1 cellular context compared by ENCODE assay signal in the genomic region with DNA sequence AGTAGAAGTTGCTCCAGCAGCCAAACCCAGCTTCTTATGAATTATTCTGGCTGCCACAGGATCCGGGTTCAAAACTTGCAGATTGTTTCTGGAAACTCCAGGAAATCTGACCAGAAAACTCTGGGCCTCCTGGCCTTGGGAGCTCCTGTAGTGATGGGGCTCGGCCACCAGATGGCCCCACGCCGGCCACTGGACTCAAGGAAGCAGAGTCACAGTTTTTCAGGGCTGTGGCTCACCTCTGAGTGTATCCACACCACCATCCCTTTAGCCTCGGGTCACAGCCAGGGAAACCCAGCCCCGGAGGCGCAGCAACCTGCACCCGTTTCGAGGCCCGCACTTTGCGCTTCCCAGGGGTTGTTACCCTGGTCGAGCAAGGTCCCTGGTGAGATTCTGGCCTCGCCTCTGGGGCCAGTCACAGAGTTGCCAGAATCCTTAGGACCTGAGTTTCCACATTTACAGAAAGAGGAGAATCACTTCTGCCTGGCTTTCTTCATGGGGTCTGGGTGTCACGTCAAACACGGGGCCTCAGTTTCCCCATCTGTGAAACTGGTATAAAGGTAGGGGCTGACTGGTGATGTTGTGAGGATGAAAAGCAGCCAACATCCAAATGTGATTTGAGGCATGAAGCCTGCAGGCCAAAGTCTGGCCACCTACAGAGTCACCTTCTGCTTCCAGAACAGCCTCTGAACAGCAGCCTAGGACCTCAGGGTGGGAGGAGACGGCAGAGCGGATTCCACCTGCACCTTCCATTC.
TF ChIP-seq lines count a peak whose summit lies in the region.

No MANE protein-coding gene starts in this region.

TF ChIP-seq in HepG2, 621 proteins besides CTCF, POLR2A, EP300 and RAD21 (continued from another document and continues in another):
- TF ChIP-seq, protein P1, sequence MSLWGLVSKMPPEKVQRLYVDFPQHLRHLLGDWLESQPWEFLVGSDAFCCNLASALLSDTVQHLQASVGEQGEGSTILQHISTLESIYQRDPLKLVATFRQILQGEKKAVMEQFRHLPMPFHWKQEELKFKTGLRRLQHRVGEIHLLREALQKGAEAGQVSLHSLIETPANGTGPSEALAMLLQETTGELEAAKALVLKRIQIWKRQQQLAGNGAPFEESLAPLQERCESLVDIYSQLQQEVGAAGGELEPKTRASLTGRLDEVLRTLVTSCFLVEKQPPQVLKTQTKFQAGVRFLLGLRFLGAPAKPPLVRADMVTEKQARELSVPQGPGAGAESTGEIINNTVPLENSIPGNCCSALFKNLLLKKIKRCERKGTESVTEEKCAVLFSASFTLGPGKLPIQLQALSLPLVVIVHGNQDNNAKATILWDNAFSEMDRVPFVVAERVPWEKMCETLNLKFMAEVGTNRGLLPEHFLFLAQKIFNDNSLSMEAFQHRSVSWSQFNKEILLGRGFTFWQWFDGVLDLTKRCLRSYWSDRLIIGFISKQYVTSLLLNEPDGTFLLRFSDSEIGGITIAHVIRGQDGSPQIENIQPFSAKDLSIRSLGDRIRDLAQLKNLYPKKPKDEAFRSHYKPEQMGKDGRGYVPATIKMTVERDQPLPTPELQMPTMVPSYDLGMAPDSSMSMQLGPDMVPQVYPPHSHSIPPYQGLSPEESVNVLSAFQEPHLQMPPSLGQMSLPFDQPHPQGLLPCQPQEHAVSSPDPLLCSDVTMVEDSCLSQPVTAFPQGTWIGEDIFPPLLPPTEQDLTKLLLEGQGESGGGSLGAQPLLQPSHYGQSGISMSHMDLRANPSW (CRISPR knock-in tag; IDR thresholded peaks at IDR 0.05; ENCODE audit: borderline replicate concordance): no peak
- TF ChIP-seq KDM2A (CRISPR knock-in tag; IDR thresholded peaks at IDR 0.05; ENCODE audit: borderline replicate concordance, low read depth): peak; percentile 33; the same call in 1 of the 2 replicates
- no peak for TF ChIP-seq ZNF296 (CRISPR knock-in tag; conservative IDR thresholded peaks at IDR 0.05)
- no peak for TF ChIP-seq IRF2 (CRISPR knock-in tag; IDR thresholded peaks at IDR 0.05)
- TF ChIP-seq HNRNPLL (IDR thresholded peaks at IDR 0.05; ENCODE audit: low read depth, low read length, poor library complexity, severe bottlenecking): peak; percentile 26
- no peak for TF ChIP-seq ZNF616 (CRISPR knock-in tag; IDR thresholded peaks at IDR 0.05; ENCODE audit: low read depth)
- peak; percentile 68 for TF ChIP-seq ELF3 (CRISPR knock-in tag; IDR thresholded peaks at IDR 0.05)
- TF ChIP-seq, protein P2, sequence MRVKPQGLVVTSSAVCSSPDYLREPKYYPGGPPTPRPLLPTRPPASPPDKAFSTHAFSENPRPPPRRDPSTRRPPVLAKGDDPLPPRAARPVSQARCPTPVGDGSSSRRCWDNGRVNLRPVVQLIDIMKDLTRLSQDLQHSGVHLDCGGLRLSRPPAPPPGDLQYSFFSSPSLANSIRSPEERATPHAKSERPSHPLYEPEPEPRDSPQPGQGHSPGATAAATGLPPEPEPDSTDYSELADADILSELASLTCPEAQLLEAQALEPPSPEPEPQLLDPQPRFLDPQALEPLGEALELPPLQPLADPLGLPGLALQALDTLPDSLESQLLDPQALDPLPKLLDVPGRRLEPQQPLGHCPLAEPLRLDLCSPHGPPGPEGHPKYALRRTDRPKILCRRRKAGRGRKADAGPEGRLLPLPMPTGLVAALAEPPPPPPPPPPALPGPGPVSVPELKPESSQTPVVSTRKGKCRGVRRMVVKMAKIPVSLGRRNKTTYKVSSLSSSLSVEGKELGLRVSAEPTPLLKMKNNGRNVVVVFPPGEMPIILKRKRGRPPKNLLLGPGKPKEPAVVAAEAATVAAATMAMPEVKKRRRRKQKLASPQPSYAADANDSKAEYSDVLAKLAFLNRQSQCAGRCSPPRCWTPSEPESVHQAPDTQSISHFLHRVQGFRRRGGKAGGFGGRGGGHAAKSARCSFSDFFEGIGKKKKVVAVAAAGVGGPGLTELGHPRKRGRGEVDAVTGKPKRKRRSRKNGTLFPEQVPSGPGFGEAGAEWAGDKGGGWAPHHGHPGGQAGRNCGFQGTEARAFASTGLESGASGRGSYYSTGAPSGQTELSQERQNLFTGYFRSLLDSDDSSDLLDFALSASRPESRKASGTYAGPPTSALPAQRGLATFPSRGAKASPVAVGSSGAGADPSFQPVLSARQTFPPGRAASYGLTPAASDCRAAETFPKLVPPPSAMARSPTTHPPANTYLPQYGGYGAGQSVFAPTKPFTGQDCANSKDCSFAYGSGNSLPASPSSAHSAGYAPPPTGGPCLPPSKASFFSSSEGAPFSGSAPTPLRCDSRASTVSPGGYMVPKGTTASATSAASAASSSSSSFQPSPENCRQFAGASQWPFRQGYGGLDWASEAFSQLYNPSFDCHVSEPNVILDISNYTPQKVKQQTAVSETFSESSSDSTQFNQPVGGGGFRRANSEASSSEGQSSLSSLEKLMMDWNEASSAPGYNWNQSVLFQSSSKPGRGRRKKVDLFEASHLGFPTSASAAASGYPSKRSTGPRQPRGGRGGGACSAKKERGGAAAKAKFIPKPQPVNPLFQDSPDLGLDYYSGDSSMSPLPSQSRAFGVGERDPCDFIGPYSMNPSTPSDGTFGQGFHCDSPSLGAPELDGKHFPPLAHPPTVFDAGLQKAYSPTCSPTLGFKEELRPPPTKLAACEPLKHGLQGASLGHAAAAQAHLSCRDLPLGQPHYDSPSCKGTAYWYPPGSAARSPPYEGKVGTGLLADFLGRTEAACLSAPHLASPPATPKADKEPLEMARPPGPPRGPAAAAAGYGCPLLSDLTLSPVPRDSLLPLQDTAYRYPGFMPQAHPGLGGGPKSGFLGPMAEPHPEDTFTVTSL (CRISPR knock-in tag; IDR thresholded peaks at IDR 0.05; ENCODE audit: borderline replicate concordance): no peak
- TF ChIP-seq, protein P3, sequence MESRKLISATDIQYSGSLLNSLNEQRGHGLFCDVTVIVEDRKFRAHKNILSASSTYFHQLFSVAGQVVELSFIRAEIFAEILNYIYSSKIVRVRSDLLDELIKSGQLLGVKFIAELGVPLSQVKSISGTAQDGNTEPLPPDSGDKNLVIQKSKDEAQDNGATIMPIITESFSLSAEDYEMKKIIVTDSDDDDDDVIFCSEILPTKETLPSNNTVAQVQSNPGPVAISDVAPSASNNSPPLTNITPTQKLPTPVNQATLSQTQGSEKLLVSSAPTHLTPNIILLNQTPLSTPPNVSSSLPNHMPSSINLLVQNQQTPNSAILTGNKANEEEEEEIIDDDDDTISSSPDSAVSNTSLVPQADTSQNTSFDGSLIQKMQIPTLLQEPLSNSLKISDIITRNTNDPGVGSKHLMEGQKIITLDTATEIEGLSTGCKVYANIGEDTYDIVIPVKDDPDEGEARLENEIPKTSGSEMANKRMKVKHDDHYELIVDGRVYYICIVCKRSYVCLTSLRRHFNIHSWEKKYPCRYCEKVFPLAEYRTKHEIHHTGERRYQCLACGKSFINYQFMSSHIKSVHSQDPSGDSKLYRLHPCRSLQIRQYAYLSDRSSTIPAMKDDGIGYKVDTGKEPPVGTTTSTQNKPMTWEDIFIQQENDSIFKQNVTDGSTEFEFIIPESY (CRISPR knock-in tag; IDR thresholded peaks at IDR 0.05): no peak
- TF ChIP-seq, protein P4, sequence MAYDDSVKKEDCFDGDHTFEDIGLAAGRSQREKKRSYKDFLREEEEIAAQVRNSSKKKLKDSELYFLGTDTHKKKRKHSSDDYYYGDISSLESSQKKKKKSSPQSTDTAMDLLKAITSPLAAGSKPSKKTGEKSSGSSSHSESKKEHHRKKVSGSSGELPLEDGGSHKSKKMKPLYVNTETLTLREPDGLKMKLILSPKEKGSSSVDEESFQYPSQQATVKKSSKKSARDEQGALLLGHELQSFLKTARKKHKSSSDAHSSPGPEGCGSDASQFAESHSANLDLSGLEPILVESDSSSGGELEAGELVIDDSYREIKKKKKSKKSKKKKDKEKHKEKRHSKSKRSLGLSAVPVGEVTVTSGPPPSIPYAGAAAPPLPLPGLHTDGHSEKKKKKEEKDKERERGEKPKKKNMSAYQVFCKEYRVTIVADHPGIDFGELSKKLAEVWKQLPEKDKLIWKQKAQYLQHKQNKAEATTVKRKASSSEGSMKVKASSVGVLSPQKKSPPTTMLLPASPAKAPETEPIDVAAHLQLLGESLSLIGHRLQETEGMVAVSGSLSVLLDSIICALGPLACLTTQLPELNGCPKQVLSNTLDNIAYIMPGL (CRISPR knock-in tag; IDR thresholded peaks at IDR 0.05; ENCODE audit: borderline replicate concordance in 1 of 2, low read depth in 1 of 2): 0 out of 4 replicates have a peak, but pooled peaks of 1 of the 2 experiments have one; percentile 25
- TF ChIP-seq SAP130 (CRISPR knock-in tag; IDR thresholded peaks at IDR 0.05; ENCODE audit: low read depth): 0 out of 2 replicates have a peak, but pooled peaks have one; percentile 18
- TF ChIP-seq TSC22D2 (CRISPR knock-in tag; IDR thresholded peaks at IDR 0.05; ENCODE audit: borderline replicate concordance): no peak
- TF ChIP-seq, protein P5, sequence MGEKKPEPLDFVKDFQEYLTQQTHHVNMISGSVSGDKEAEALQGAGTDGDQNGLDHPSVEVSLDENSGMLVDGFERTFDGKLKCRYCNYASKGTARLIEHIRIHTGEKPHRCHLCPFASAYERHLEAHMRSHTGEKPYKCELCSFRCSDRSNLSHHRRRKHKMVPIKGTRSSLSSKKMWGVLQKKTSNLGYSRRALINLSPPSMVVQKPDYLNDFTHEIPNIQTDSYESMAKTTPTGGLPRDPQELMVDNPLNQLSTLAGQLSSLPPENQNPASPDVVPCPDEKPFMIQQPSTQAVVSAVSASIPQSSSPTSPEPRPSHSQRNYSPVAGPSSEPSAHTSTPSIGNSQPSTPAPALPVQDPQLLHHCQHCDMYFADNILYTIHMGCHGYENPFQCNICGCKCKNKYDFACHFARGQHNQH (CRISPR knock-in tag; IDR thresholded peaks at IDR 0.05): 0 out of 2 replicates have a peak, but pooled peaks have one; percentile 21
- no peak for TF ChIP-seq ZNF121 (CRISPR knock-in tag; IDR thresholded peaks at IDR 0.05)
- 0 out of 3 replicates have a peak, but pooled peaks have one; percentile 25 for TF ChIP-seq MXI1 (IDR thresholded peaks at IDR 0.05; ENCODE audit: borderline replicate concordance, low read depth, low read length)
- no peak for TF ChIP-seq KLF11 (CRISPR knock-in tag; IDR thresholded peaks at IDR 0.05)
- TF ChIP-seq, protein P6, sequence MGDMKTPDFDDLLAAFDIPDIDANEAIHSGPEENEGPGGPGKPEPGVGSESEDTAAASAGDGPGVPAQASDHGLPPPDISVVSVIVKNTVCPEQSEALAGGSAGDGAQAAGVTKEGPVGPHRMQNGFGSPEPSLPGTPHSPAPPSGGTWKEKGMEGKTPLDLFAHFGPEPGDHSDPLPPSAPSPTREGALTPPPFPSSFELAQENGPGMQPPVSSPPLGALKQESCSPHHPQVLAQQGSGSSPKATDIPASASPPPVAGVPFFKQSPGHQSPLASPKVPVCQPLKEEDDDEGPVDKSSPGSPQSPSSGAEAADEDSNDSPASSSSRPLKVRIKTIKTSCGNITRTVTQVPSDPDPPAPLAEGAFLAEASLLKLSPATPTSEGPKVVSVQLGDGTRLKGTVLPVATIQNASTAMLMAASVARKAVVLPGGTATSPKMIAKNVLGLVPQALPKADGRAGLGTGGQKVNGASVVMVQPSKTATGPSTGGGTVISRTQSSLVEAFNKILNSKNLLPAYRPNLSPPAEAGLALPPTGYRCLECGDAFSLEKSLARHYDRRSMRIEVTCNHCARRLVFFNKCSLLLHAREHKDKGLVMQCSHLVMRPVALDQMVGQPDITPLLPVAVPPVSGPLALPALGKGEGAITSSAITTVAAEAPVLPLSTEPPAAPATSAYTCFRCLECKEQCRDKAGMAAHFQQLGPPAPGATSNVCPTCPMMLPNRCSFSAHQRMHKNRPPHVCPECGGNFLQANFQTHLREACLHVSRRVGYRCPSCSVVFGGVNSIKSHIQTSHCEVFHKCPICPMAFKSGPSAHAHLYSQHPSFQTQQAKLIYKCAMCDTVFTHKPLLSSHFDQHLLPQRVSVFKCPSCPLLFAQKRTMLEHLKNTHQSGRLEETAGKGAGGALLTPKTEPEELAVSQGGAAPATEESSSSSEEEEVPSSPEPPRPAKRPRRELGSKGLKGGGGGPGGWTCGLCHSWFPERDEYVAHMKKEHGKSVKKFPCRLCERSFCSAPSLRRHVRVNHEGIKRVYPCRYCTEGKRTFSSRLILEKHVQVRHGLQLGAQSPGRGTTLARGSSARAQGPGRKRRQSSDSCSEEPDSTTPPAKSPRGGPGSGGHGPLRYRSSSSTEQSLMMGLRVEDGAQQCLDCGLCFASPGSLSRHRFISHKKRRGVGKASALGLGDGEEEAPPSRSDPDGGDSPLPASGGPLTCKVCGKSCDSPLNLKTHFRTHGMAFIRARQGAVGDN (CRISPR knock-in tag; IDR thresholded peaks at IDR 0.05): peak; percentile 18; the same call in 1 of the 2 replicates
- peak; percentile 54 for TF ChIP-seq XRCC5 (optimal IDR thresholded peaks at IDR 0.05; ENCODE audit: low read length)
- TF ChIP-seq, protein P7, sequence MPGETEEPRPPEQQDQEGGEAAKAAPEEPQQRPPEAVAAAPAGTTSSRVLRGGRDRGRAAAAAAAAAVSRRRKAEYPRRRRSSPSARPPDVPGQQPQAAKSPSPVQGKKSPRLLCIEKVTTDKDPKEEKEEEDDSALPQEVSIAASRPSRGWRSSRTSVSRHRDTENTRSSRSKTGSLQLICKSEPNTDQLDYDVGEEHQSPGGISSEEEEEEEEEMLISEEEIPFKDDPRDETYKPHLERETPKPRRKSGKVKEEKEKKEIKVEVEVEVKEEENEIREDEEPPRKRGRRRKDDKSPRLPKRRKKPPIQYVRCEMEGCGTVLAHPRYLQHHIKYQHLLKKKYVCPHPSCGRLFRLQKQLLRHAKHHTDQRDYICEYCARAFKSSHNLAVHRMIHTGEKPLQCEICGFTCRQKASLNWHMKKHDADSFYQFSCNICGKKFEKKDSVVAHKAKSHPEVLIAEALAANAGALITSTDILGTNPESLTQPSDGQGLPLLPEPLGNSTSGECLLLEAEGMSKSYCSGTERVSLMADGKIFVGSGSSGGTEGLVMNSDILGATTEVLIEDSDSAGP (CRISPR knock-in tag; IDR thresholded peaks at IDR 0.05; ENCODE audit: borderline replicate concordance): peak; percentile 18; the same call in 1 of the 2 replicates
- no peak for TF ChIP-seq MATR3 (CRISPR knock-in tag; IDR thresholded peaks at IDR 0.05)
- no peak for TF ChIP-seq ZNF292 (CRISPR knock-in tag; IDR thresholded peaks at IDR 0.05; ENCODE audit: borderline replicate concordance, low read depth)
- no peak for TF ChIP-seq GATA4 (IDR thresholded peaks at IDR 0.05; ENCODE audit: borderline replicate concordance, low read depth)
- TF ChIP-seq, protein P8, sequence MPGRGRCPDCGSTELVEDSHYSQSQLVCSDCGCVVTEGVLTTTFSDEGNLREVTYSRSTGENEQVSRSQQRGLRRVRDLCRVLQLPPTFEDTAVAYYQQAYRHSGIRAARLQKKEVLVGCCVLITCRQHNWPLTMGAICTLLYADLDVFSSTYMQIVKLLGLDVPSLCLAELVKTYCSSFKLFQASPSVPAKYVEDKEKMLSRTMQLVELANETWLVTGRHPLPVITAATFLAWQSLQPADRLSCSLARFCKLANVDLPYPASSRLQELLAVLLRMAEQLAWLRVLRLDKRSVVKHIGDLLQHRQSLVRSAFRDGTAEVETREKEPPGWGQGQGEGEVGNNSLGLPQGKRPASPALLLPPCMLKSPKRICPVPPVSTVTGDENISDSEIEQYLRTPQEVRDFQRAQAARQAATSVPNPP (CRISPR knock-in tag; IDR thresholded peaks at IDR 0.05): no peak
- TF ChIP-seq TGIF2 (CRISPR knock-in tag; IDR thresholded peaks at IDR 0.05): no peak
- TF ChIP-seq STAG1 (CRISPR knock-in tag; IDR thresholded peaks at IDR 0.05): peak; percentile 73
- TF ChIP-seq ZNF557 (CRISPR knock-in tag; IDR thresholded peaks at IDR 0.05): no peak
- TF ChIP-seq NFIC (IDR thresholded peaks at IDR 0.05; ENCODE audit: low read length): no peak
